ENCODE assay signal across 14 cellular contexts in genomic region chr10:28304032-28304571, GRCh38. TPM values are rescaled to one million over a fixed set of nuclear protein-coding genes. Genes with fewer than 3 reads are reported as not detected.
A peak's percentile ranks its signal among the peaks of the same experiment; 100 is the strongest.
DNase-seq lines count a peak whose midpoint lies in the region; ATAC-seq, FAIRE-seq and TF ChIP-seq lines count a peak whose summit lies in the region.
"Had no signal": no experiment of that assay in that cellular context is flagged by ENCODE, and none has a peak within 500 bp of the region (broad histone marks: within the 10 kb centered on the region; RNA-seq: fewer than 3 reads in every experiment).

No MANE protein-coding gene starts in this region.

- no peak for TF ChIP-seq CTCF in HepG2 (CRISPR knock-in tag; IDR thresholded peaks at IDR 0.05)
- no peak for TF ChIP-seq CTCF in right lobe of liver (IDR thresholded peaks at IDR 0.05)
- TF ChIP-seq CTCF in VCaP (conservative IDR thresholded peaks at IDR 0.05) = no peak
- TF ChIP-seq CTCF in lower lobe of right lung (IDR thresholded peaks at IDR 0.05) = no peak
- TF ChIP-seq CTCF in uterus (IDR thresholded peaks at IDR 0.05) = no peak

- 0% methylated on average over 3 of the region's 3 CpGs for WGBS in HepG2 (ENCODE audit: low lambda C conversion rate)
- WGBS in right lobe of liver (ENCODE audit: insufficient coverage, low coverage, low lambda C conversion rate, missing lambda C conversion rate) = 11% methylated on average over 3 of the region's 3 CpGs

- TF ChIP-seq POLR2A in HepG2 (IDR thresholded peaks at IDR 0.05; ENCODE audit: insufficient read depth in 1 of 2, low read depth in 2 of 2, low read length in 2 of 2) = no peak
- no peak for TF ChIP-seq POLR2A in right lobe of liver (IDR thresholded peaks at IDR 0.05)
- no peak for TF ChIP-seq POLR2A in uterus (IDR thresholded peaks at IDR 0.05)

- H3K4me3 ChIP-seq in HepG2 (replicated peaks in 1 of 3; ENCODE audit: insufficient read depth in 1 of 3, low read depth in 2 of 3, low read length in 3 of 3) = peak overlapping the region in 2 of 3 experiments; percentile 70 to 81; a peak in 4 of 6 replicates
- no peak overlapping the region for H3K4me3 ChIP-seq in right lobe of liver
- H3K4me3 ChIP-seq in lower lobe of right lung = peak overlapping the region; percentile 87
- H3K4me3 ChIP-seq in uterus = no peak overlapping the region

- peaks cover 16% of the 10 kb centered on the region for H3K79me2 ChIP-seq in HepG2 (ENCODE audit: insufficient read depth, low read length)

- H3K27me3 ChIP-seq in HepG2 (ENCODE audit: control insufficient read depth in 1 of 2, insufficient read depth in 2 of 2, low read length in 2 of 2) = no peaks in the 10 kb centered on the region
- no peaks in the 10 kb centered on the region for H3K27me3 ChIP-seq in right lobe of liver
- H3K27me3 ChIP-seq in lower lobe of right lung (ENCODE audit: low read depth) = no peaks in the 10 kb centered on the region
- H3K27me3 ChIP-seq in uterus = no peaks in the 10 kb centered on the region
- H3K27me3 ChIP-seq: right atrium auricular region had no signal

- in situ Hi-C loops in HepG2 (cut with HindIII; ENCODE audit: extremely low pct_ligation_motif_present, low pct_unique_long_range_greater_than_20kb) = loop anchor here (10.0 kb wide), 1 partner anchor 61 kb away; no protein-coding TSS in a partner anchor

- ATAC-seq in HepG2 (no peak), right lobe of liver (no peak), lower lobe of right lung (no peak), left cardiac atrium (no peak)

- DNase-seq in HepG2 (ENCODE audit: low spot score) (no peak), right lobe of liver (no peak), lower lobe of right lung (no peak), SHP77 treated with DMSO at 0.1 percent for 48 hours (lab: John Stamatoyannopoulos, UW) (no peak), RCC 7860 (ENCODE audit: low spot score) (no peak), left cardiac atrium (no peak), uterus (no peak)
- DNase-seq: activated CD4-positive, alpha-beta T cell treated with anti-CD3 and anti-CD28 coated beads for 48 hours; amniotic stem cell; head of caudate nucleus; NCI-H2227 treated with DMSO at 0.1 percent for 48 hours; SHP77 had no signal

- CTCF ChIA-PET in HepG2 (lab: Yijun Ruan, JAX; ENCODE audit: low intra/inter-chr PET ratio, low total read pairs) = no interaction called here

- FAIRE-seq in HepG2 (lab: Jason Lieb, UNC) (peak; percentile 8), RCC 7860 (lab: Jason Lieb, UNC) (no peak)

- intact Hi-C loops in HepG2 (cut with micrococcal nuclease; ENCODE audit: unreplicated experiment) = loop anchor here (5.0 kb wide), 1 partner anchor 562 kb away; no protein-coding TSS in a partner anchor
- intact Hi-C loops in right lobe of liver (cut with DNase I) = no loop called here
- intact Hi-C loops in lower lobe of right lung (cut with DNase I) = no loop called here
- intact Hi-C loops in left cardiac atrium (cut with DNase I) = no loop called here
- intact Hi-C loops in uterus (cut with DNase I; ENCODE audit: low total_unique reads) = no loop called here

- no TSS peak for BruUV-seq in HepG2 (replicated peaks; lab: Mats Ljungman, UMichigan)

- no peak overlapping the region for H2AFZ ChIP-seq in HepG2 (ENCODE audit: low read length)

- no peak overlapping the region for H3K27ac ChIP-seq in HepG2 (ENCODE audit: extremely low read length, insufficient read depth, low read length)
- no peak overlapping the region for H3K27ac ChIP-seq in right lobe of liver
- H3K27ac ChIP-seq in VCaP = peak overlapping the region; percentile 85; the same call in 1 of the 2 replicates
- H3K27ac ChIP-seq in lower lobe of right lung = peak overlapping the region; percentile 90
- H3K27ac ChIP-seq in uterus = no peak overlapping the region

- TF ChIP-seq RAD21 in HepG2 (CRISPR knock-in tag; IDR thresholded peaks at IDR 0.05) = no peak

- POLR2A ChIA-PET in HepG2 (lab: Yijun Ruan, JAX) = interaction anchor here (1.3 to 2.7 kb wide), 2 partner anchors 62 to 76 kb away, joined by 7 to 30 read pairs; no protein-coding TSS in a partner anchor

- H3K36me3 ChIP-seq in HepG2 (replicated peaks in 1 of 2; ENCODE audit: control insufficient read depth in 1 of 2, insufficient read depth in 2 of 2, low read length in 2 of 2) (no peaks in the 10 kb centered on the region), right lobe of liver (no peaks in the 10 kb centered on the region), lower lobe of right lung (no peaks in the 10 kb centered on the region), uterus (no peaks in the 10 kb centered on the region)
- H3K36me3 ChIP-seq: right atrium auricular region had no signal

- no peak overlapping the region; the same call in 1 of the 2 replicates for H3K9ac ChIP-seq in HepG2 (ENCODE audit: insufficient read depth, low read depth, low read length)

- H3K4me2 ChIP-seq in HepG2 (ENCODE audit: low read depth, low read length) = peak overlapping the region; percentile 70

- no peaks in the 10 kb centered on the region for H4K20me1 ChIP-seq in HepG2 (ENCODE audit: insufficient read depth, low read length)

- peaks cover 45% of the 10 kb centered on the region for H3K4me1 ChIP-seq in HepG2 (ENCODE audit: insufficient read depth, low read length)
- peaks cover 0 to 5% (median 0%) of the 10 kb centered on the region in 4 donors for H3K4me1 ChIP-seq in right lobe of liver
- H3K4me1 ChIP-seq in lower lobe of right lung = peaks cover 14% of the 10 kb centered on the region
- H3K4me1 ChIP-seq in uterus = no peaks in the 10 kb centered on the region

- H3K9me3 ChIP-seq in HepG2 (ENCODE audit: low read length) (no peaks in the 10 kb centered on the region), right lobe of liver (no peaks in the 10 kb centered on the region), lower lobe of right lung (no peaks in the 10 kb centered on the region), uterus (no peaks in the 10 kb centered on the region)
- H3K9me3 ChIP-seq: right atrium auricular region had no signal

- TF ChIP-seq EP300 in HepG2 (IDR thresholded peaks at IDR 0.05; ENCODE audit: low read depth in 2 of 2, low read length in 2 of 2) = no peak
- no peak for TF ChIP-seq EP300 in HepG2 (CRISPR knock-in tag; IDR thresholded peaks at IDR 0.05; ENCODE audit: borderline replicate concordance)

TF ChIP-seq in HepG2, 621 proteins besides CTCF, POLR2A, EP300 and RAD21:
- TF ChIP-seq CEBPG (CRISPR knock-in tag; IDR thresholded peaks at IDR 0.05) = peak; percentile 42
- no peak for TF ChIP-seq ZNF691 (CRISPR knock-in tag; IDR thresholded peaks at IDR 0.05; ENCODE audit: borderline replicate concordance, low read depth)

RNA-seq across cellular contexts. Expression of gene MPP7, which starts 1.2 kb away (rescaled TPM):
- total RNA-seq in HepG2 (2016; rRNA removed; fragmentation: Illumina TruSeq; extraction: Trizol) (16.4 and 23.8 TPM in 2 replicates), right lobe of liver (1 to 10 TPM; 1.9 to 4.2 (median 2.2) TPM), lower lobe of right lung (33.9 TPM), left cardiac atrium (10 to 100 TPM in 1 of 2 donors, 1 to 10 TPM in 1; 9.7 to 11.0 TPM), uterus (10 to 100 TPM in 2 of 4 donors, 1 to 10 TPM in 2; 3.6 to 18.0 (median 13.1) TPM)
- 4.7 and 4.9 TPM in 2 replicates for total RNA-seq in HepG2 (2016; cell fraction: cytosol; rRNA removed; fragmentation: Illumina TruSeq; extraction: Trizol; ENCODE audit: low read depth)
- 15.7 and 24.1 TPM in 2 replicates for total RNA-seq in HepG2 (2016; cell fraction: insoluble cytoplasmic fraction; rRNA removed; fragmentation: Illumina TruSeq; extraction: Trizol)
- total RNA-seq in HepG2 (2016; cell fraction: membrane; rRNA removed; fragmentation: Illumina TruSeq; extraction: Trizol) = 13.2 and 13.5 TPM in 2 replicates
- 13.9 and 16.9 TPM in 2 replicates for total RNA-seq in HepG2 (2016; cell fraction: nucleus; rRNA removed; fragmentation: Illumina TruSeq; extraction: Trizol)
- polyA plus RNA-seq in HepG2 (2011; rRNA removed) = 6.8 and 7.0 TPM in 2 replicates
- polyA plus RNA-seq in HepG2 (2011; cell fraction: cytosol; rRNA removed) = 4.1 and 4.3 TPM in 2 replicates
- 3.2 and 3.9 TPM in 2 replicates for polyA plus RNA-seq in HepG2 (2011; cell fraction: nucleus; rRNA removed)
- polyA plus RNA-seq in HepG2 (2012) = 4.3 and 5.3 TPM in 2 replicates
- 1.6 and 1.8 TPM in 2 replicates for polyA plus RNA-seq in HepG2 (2016; cell fraction: cytosol; fragmentation: Illumina TruSeq; extraction: Trizol; ENCODE audit: low read depth)
- polyA plus RNA-seq in HepG2 (2016; cell fraction: insoluble cytoplasmic fraction; fragmentation: Illumina TruSeq; extraction: Trizol; ENCODE audit: low read depth) = 14.2 and 15.0 TPM in 2 replicates
- polyA plus RNA-seq in HepG2 (2016; cell fraction: membrane; fragmentation: Illumina TruSeq; extraction: Trizol; ENCODE audit: low read depth) = 4.8 and 5.4 TPM in 2 replicates
- polyA plus RNA-seq in HepG2 (2016; cell fraction: nucleus; fragmentation: Illumina TruSeq; extraction: Trizol; ENCODE audit: insufficient read depth, low read depth) = 8.0 and 8.2 TPM in 2 replicates
- polyA minus RNA-seq in HepG2 (2011; rRNA and poly(A)+ RNA removed; ENCODE audit: low replicate concordance) = 10.8 and 31.2 TPM in 2 replicates
- 12.3 and 12.6 TPM in 2 replicates for polyA minus RNA-seq in HepG2 (2011; cell fraction: cytosol; rRNA and poly(A)+ RNA removed)
- polyA minus RNA-seq in HepG2 (2011; cell fraction: nucleus; rRNA and poly(A)+ RNA removed) = 17.6 and 21.8 TPM in 2 replicates

Comparison
In these comparisons a context has a peak if more than half of its experiments do, and no peak if none do; other contexts are left out.
1. H3K4me3 ChIP-seq: peak in HepG2 (2 of 3) and lower lobe of right lung (single experiment); none in right lobe of liver (0 of 3) and uterus (0 of 2).
2. H3K27ac ChIP-seq: peak in VCaP (single experiment) and lower lobe of right lung (single experiment); none in HepG2 (single experiment), right lobe of liver (0 of 3) and uterus (0 of 2).